9 cellular contexts compared by ENCODE assay signal in genomic region chr16:69310479-69311114, GRCh38. TPM values are rescaled to one million over a fixed set of nuclear protein-coding genes. Genes with fewer than 3 reads are reported as not detected.
DNase-seq lines count a peak whose midpoint lies in the region; ATAC-seq and TF ChIP-seq lines count a peak whose summit lies in the region.
"Had no signal": no experiment of that assay in that cellular context is flagged by ENCODE, and none has a peak within 500 bp of the region (broad histone marks: within the 10 kb centered on the region; RNA-seq: fewer than 3 reads in every experiment).

No MANE protein-coding gene starts in this region.

- in situ Hi-C loops in astrocyte of the spinal cord (cut with HindIII; ENCODE audit: low sequenced_read_pairs) = no loop called here

- ATAC-seq in HG02938 (IDR thresholded peaks at IDR 0.05; ENCODE audit: unreplicated experiment) = peak; percentile 14
- no peak for ATAC-seq in lung (ENCODE audit: insufficient read depth, low FRiP score)

- TF ChIP-seq CTCF in GM06990 (IDR thresholded peaks at IDR 0.05; ENCODE audit: insufficient read depth, low read length, poor library complexity, severe bottlenecking) = no peak
- no peak for TF ChIP-seq CTCF in astrocyte of the spinal cord (IDR thresholded peaks at IDR 0.05; ENCODE audit: low read depth, low read length)
- TF ChIP-seq CTCF in lung (IDR thresholded peaks at IDR 0.05; ENCODE audit: control extremely low read depth, extremely low read depth) = no peak
- TF ChIP-seq CTCF in vagina (IDR thresholded peaks at IDR 0.05) = no peak

- DNase-seq in GM06990 (ENCODE audit: extremely low read depth, insufficient read length) (no peak), astrocyte of the spinal cord (ENCODE audit: low read depth, low spot score) (no peak), lung (ENCODE audit: low spot score) (no peak), vagina (ENCODE audit: extremely low spot score in 2 of 2) (no peak), T-helper 9 cell (no peak), 8988T (no peak), middle frontal gyrus (ENCODE audit: extremely low spot score, low spot score) (no peak)

- H3K4me3 ChIP-seq in GM06990 (replicated peaks; ENCODE audit: low read depth, low read length) = peak overlapping the region; percentile 59
- H3K4me3 ChIP-seq in astrocyte of the spinal cord (ENCODE audit: low read depth, low read length) = peak overlapping the region; percentile 38
- peak overlapping the region; percentile 30 for H3K4me3 ChIP-seq in lung
- peak overlapping the region; percentile 46 to 93 for H3K4me3 ChIP-seq in vagina

- no peak for TF ChIP-seq POLR2A in vagina (IDR thresholded peaks at IDR 0.05)

- H3K9me3 ChIP-seq in lung (ENCODE audit: control insufficient read depth in 2 of 2, insufficient read depth in 1 of 2, low read length in 1 of 2) (no peaks in the 10 kb centered on the region), vagina (no peaks in the 10 kb centered on the region)

- H3K4me1 ChIP-seq in lung (ENCODE audit: control insufficient read depth in 2 of 2, insufficient read depth in 2 of 2, low read length in 2 of 2) (peaks cover 0 to 3% of the 10 kb centered on the region in 2 donors), vagina (peaks cover 21% of the 10 kb centered on the region)

- 41 to 42% methylated on average over 23 of the region's 23 CpGs for WGBS in lung, 2 donors

- H3K27me3 ChIP-seq in GM06990 (replicated peaks; ENCODE audit: control insufficient read depth, insufficient read depth, low read length) = no peaks in the 10 kb centered on the region
- no peaks in the 10 kb centered on the region for H3K27me3 ChIP-seq in lung (ENCODE audit: control insufficient read depth, insufficient read depth)
- no peaks in the 10 kb centered on the region for H3K27me3 ChIP-seq in vagina

- peaks cover 7% of the 10 kb centered on the region for H3K36me3 ChIP-seq in GM06990 (ENCODE audit: control insufficient read depth, insufficient read depth, low read length)
- peaks cover 0 to 10% of the 10 kb centered on the region in 2 donors for H3K36me3 ChIP-seq in lung (ENCODE audit: control insufficient read depth in 2 of 2, insufficient read depth in 2 of 2, low read length in 2 of 2)
- H3K36me3 ChIP-seq in vagina = peaks cover 0 to 11% of the 10 kb centered on the region in 2 donors

- intact Hi-C loops in vagina (cut with DNase I) = no loop called here

- H3K27ac ChIP-seq in lung (ENCODE audit: low read depth in 1 of 2, low read length in 1 of 2) = peak overlapping the region in 1 of 2 donors; percentile 58
- peak overlapping the region; percentile 86 for H3K27ac ChIP-seq in vagina

RNA-seq across cellular contexts. Expression of gene VPS4A, which starts 0.6 kb away (rescaled TPM):
- total RNA-seq in lung = 10 to 100 TPM; 25.3 to 26.6 TPM
- polyA plus RNA-seq in lung = 10 to 100 TPM; 27.2 to 31.8 TPM
- total RNA-seq in vagina = 27.7 TPM

RNA-seq across cellular contexts. Expression of gene PDF, which starts 19.8 kb away (rescaled TPM):
- 10 to 100 TPM in 1 of 2 donors, 1 to 10 TPM in 1; 6.4 to 16.6 TPM for total RNA-seq in lung
- 10 to 100 TPM in 1 of 2 donors, 1 to 10 TPM in 1; 6.0 to 11.8 TPM for polyA plus RNA-seq in lung
- total RNA-seq in vagina = 44.9 TPM

RNA-seq across cellular contexts. Expression of gene COG8, which starts 28.8 kb away (rescaled TPM):
- total RNA-seq in lung = 10 to 100 TPM; 33.7 to 36.3 TPM
- polyA plus RNA-seq in lung = 10 to 100 TPM; 18.3 to 18.9 TPM
- 46.2 TPM for total RNA-seq in vagina

RNA-seq across cellular contexts. Expression of gene NIP7, which starts 29.0 kb away (rescaled TPM):
- 10 to 100 TPM; 16.4 to 23.2 TPM for total RNA-seq in lung
- polyA plus RNA-seq in lung = 10 to 100 TPM; 14.5 to 17.7 TPM
- total RNA-seq in vagina = 15.2 TPM

RNA-seq across cellular contexts. Expression of gene TMED6, which starts 41.0 kb away (rescaled TPM):
- total RNA-seq in lung (under 1 TPM; 0.65 to 0.95 TPM), vagina (not detected)
- polyA plus RNA-seq in lung = under 1 TPM; 0.24 to 0.32 TPM
- total RNA-seq: RPMI7951 had no signal
